17 cellular contexts compared by ENCODE assay signal in genomic region chr18:36780748-36781147, GRCh38.
"Had no signal": no experiment of that assay in that cellular context is flagged by ENCODE, and none has a peak within 500 bp of the region (broad histone marks: within the 10 kb centered on the region; RNA-seq: fewer than 3 reads in every experiment).

No MANE protein-coding gene starts in this region.

- ATAC-seq: activated CD8-positive, alpha-beta T cell treated with anti-CD3 and anti-CD28 coated beads, Interleukin-2, amount 10 ng/mL, durations not matched to agents 7 days and 5 days; gastroesophageal sphincter; heart left ventricle; stimulated activated naive B cell treated with anti-CD40 and anti-IgM and Interleukin-4, amounts not matched to agents 10 μg/mL and 1 μg/mL and 100 μg/mL, for 72 hours had no signal

- H3K9me3 ChIP-seq: gastroesophageal sphincter, heart left ventricle, left ventricle myocardium inferior had no signal

- H3K4me1 ChIP-seq: gastroesophageal sphincter had no signal

- H3K4me3 ChIP-seq: gastroesophageal sphincter, heart left ventricle, left ventricle myocardium inferior had no signal

- DNase-seq: activated CD4-positive, alpha-beta T cell treated with anti-CD3 and anti-CD28 coated beads, Interleukin-2, amount 10 ng/mL, durations not matched to agents 24 days and 14 days; activated CD8-positive, alpha-beta T cell treated with anti-CD3 and anti-CD28 coated beads, Interleukin-2, amount 10 ng/mL, durations not matched to agents 7 days and 5 days; activated naive CD4-positive, alpha-beta T cell treated with Interleukin-2 at 50 U/mL for 16 hours; activated naive CD8-positive, alpha-beta T cell treated with anti-CD3 and anti-CD28 coated beads, Interleukin-2, amount 10 ng/mL, durations not matched to agents 7 days and 5 days; activated T-cell treated with anti-CD3 and anti-CD28 coated beads, Interleukin-2, amount 50 U/mL, for 24 hours; brain microvascular endothelial cell; effector CD8-positive, alpha-beta T cell; heart left ventricle; left ventricle myocardium inferior; mammary epithelial cell; nephron progenitor cell; nucleus accumbens; retina; stimulated activated naive B cell treated with anti-CD40 and anti-IgM and Interleukin-4, amounts not matched to agents 10 μg/mL and 1 μg/mL and 100 μg/mL, for 72 hours; T-helper 1 cell; T-helper 9 cell had no signal

- H3K27me3 ChIP-seq: brain microvascular endothelial cell, gastroesophageal sphincter, heart left ventricle had no signal

- H3K27ac ChIP-seq: brain microvascular endothelial cell, gastroesophageal sphincter, heart left ventricle had no signal
